Comparison of ENCODE assay signal across 9 cellular contexts in the genomic region with DNA sequence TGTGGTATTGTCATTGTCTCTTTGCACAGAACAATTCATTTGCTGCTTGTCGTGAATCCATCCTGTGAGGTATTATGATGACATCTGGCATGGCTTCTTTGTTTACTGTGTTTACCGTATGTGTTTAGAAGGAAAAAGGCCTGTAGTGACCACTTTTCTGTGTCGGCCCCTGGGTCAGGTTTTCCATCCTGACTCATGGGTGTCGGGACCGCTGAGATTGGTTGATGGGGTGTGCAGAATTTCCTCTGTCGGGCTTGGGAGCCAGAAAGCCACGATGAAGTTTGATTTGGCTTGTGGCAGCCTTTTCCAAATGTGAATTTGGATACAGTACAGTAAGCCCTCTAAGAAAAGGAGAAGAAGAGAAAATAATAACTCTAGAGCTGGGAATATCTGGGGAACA.
DNase-seq lines count a peak whose midpoint lies in the region; ATAC-seq and TF ChIP-seq lines count a peak whose summit lies in the region.
"Had no signal": no experiment of that assay in that cellular context is flagged by ENCODE, and none has a peak within 500 bp of the region (broad histone marks: within the 10 kb centered on the region; RNA-seq: fewer than 3 reads in every experiment).

No MANE protein-coding gene starts in this region.

- no peaks in the 10 kb centered on the region for H3K27me3 Mint-ChIP-seq in activated naive CD4-positive, alpha-beta T cell treated with anti-CD3 and anti-CD28 coated beads, Interleukin-2, amount 10 ng/mL, durations not matched to agents 7 days and 5 days
- no peaks in the 10 kb centered on the region for H3K27me3 Mint-ChIP-seq in chondrocyte (ENCODE audit: low read depth)
- no peaks in the 10 kb centered on the region for H3K27me3 Mint-ChIP-seq in mesothelial cell of epicardium (ENCODE audit: low read depth)

- H3K9me3 ChIP-seq in upper lobe of right lung, result no peaks in the 10 kb centered on the region
- H3K9me3 ChIP-seq: Caco-2 had no signal

- peak overlapping the region; percentile 34 for H3K27ac Mint-ChIP-seq in activated naive CD4-positive, alpha-beta T cell treated with anti-CD3 and anti-CD28 coated beads, Interleukin-2, amount 10 ng/mL, durations not matched to agents 7 days and 5 days
- peak overlapping the region in 1 of 2 donors; percentile 57 for H3K27ac Mint-ChIP-seq in activated naive CD4-positive, alpha-beta T cell treated with anti-CD3 and anti-CD28 coated beads, Interleukin-2, amount 50 U/mL, for 72 hours
- H3K27ac Mint-ChIP-seq in chondrocyte (ENCODE audit: unreplicated experiment), result peak overlapping the region; percentile 99
- H3K27ac Mint-ChIP-seq in mesothelial cell of epicardium, result peak overlapping the region; percentile 97

- peaks cover 16% of the 10 kb centered on the region for H3K4me1 Mint-ChIP-seq in activated naive CD4-positive, alpha-beta T cell treated with anti-CD3 and anti-CD28 coated beads, Interleukin-2, amount 10 ng/mL, durations not matched to agents 7 days and 5 days
- H3K4me1 Mint-ChIP-seq in chondrocyte (ENCODE audit: low read depth) (peaks cover 83% of the 10 kb centered on the region), mesothelial cell of epicardium (peaks cover 73% of the 10 kb centered on the region)

- TF ChIP-seq CTCF in chondrocyte (IDR thresholded peaks at IDR 0.05), result no peak
- TF ChIP-seq CTCF in mesothelial cell of epicardium (IDR thresholded peaks at IDR 0.05; ENCODE audit: unreplicated experiment), result no peak
- TF ChIP-seq CTCF in upper lobe of right lung (IDR thresholded peaks at IDR 0.05), result no peak

- no peak for DNase-seq in activated naive CD4-positive, alpha-beta T cell treated with anti-CD3 and anti-CD28 coated beads, Interleukin-2, amount 10 ng/mL, durations not matched to agents 7 days and 5 days
- DNase-seq in activated naive CD4-positive, alpha-beta T cell treated with anti-CD3 and anti-CD28 coated beads, Interleukin-2, amount 50 U/mL, for 72 hours (ENCODE audit: low spot score in 2 of 2), result no peak
- DNase-seq in chondrocyte (ENCODE audit: low spot score) (no peak), mesothelial cell of epicardium (ENCODE audit: low spot score in 2 of 2, unreplicated experiment in 2 of 2) (no peak), upper lobe of right lung (no peak)
- DNase-seq: Caco-2 had no signal

- H3K27me3 ChIP-seq in upper lobe of right lung, result no peaks in the 10 kb centered on the region

- H3K36me3 Mint-ChIP-seq in activated naive CD4-positive, alpha-beta T cell treated with anti-CD3 and anti-CD28 coated beads, Interleukin-2, amount 10 ng/mL, durations not matched to agents 7 days and 5 days, result no peaks in the 10 kb centered on the region
- no peaks in the 10 kb centered on the region for H3K36me3 Mint-ChIP-seq in activated naive CD4-positive, alpha-beta T cell treated with anti-CD3 and anti-CD28 coated beads, Interleukin-2, amount 50 U/mL, for 72 hours
- H3K36me3 Mint-ChIP-seq in chondrocyte (ENCODE audit: low read depth) (peaks cover 11% of the 10 kb centered on the region), mesothelial cell of epicardium (peaks cover 3% of the 10 kb centered on the region)

- CTCF ChIA-PET in activated naive CD4-positive, alpha-beta T cell treated with anti-CD3 and anti-CD28 coated beads, Interleukin-2, amount 10 ng/mL, durations not matched to agents 7 days and 5 days (lab: Charles Lee), result no interaction called here

- no peak for ATAC-seq in activated naive CD4-positive, alpha-beta T cell treated with anti-CD3 and anti-CD28 coated beads, Interleukin-2, amount 50 U/mL, for 72 hours
- ATAC-seq in upper lobe of right lung (no peak), HG03159 (IDR thresholded peaks at IDR 0.05; ENCODE audit: unreplicated experiment) (no peak), GM21381 (IDR thresholded peaks at IDR 0.05; ENCODE audit: unreplicated experiment) (no peak), GM18858 (IDR thresholded peaks at IDR 0.05; ENCODE audit: unreplicated experiment) (no peak)

- no peaks in the 10 kb centered on the region for H3K9me3 Mint-ChIP-seq in activated naive CD4-positive, alpha-beta T cell treated with anti-CD3 and anti-CD28 coated beads, Interleukin-2, amount 10 ng/mL, durations not matched to agents 7 days and 5 days
- no peaks in the 10 kb centered on the region for H3K9me3 Mint-ChIP-seq in activated naive CD4-positive, alpha-beta T cell treated with anti-CD3 and anti-CD28 coated beads, Interleukin-2, amount 50 U/mL, for 72 hours
- H3K9me3 Mint-ChIP-seq in chondrocyte (ENCODE audit: low read depth), result no peaks in the 10 kb centered on the region
- H3K9me3 Mint-ChIP-seq in mesothelial cell of epicardium, result no peaks in the 10 kb centered on the region

- intact Hi-C loops in upper lobe of right lung (cut with DNase I), result no loop called here

- H3K27ac ChIP-seq in upper lobe of right lung, result peak overlapping the region; percentile 80

- H3K36me3 ChIP-seq in upper lobe of right lung, result no peaks in the 10 kb centered on the region

- no peak overlapping the region for H3K4me3 Mint-ChIP-seq in activated naive CD4-positive, alpha-beta T cell treated with anti-CD3 and anti-CD28 coated beads, Interleukin-2, amount 10 ng/mL, durations not matched to agents 7 days and 5 days
- H3K4me3 Mint-ChIP-seq in chondrocyte (ENCODE audit: unreplicated experiment) (peak overlapping the region; percentile 51), mesothelial cell of epicardium (peak overlapping the region; percentile 8)

- peaks cover 45% of the 10 kb centered on the region for H3K4me1 ChIP-seq in upper lobe of right lung

- H3K4me3 ChIP-seq in upper lobe of right lung, result no peak overlapping the region
